1 cellular context compared by ENCODE assay signal in the genomic region with DNA sequence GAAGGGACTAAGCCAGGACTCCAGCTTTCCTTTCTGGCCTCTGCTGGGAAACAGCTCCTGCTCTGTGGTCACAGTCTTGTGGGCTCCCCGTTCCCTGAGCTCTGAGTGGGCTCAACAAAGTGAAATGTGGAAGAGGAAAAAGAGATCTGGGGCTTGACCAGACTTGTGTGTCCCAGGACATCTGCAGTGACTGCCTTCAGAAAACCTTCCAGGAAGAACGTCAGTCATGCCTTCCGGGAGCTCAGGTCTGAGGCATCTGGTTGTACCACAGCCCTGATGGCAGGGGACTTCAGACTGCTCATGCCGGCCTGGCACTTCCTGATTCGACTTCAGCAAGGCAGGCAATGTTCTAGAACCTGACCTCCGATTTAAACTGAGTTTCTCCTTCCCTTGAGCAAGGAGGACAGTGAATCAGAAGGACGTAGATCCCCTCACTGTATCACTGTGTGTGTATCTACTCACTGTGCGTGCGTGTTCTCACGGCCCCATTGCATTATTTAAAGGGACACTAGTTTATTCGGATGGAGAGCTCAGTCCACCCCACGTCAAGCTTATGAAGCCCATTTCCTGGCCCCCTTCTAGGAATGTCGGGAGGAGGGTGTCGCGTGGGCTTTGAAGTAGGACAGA.
A peak's percentile ranks its signal among the peaks of the same experiment; 100 is the strongest.
TF ChIP-seq lines count a peak whose summit lies in the region.

No MANE protein-coding gene starts in this region.

TF ChIP-seq in HepG2, 621 proteins besides CTCF, POLR2A, EP300 and RAD21 (continued from another document and continues in another):
- TF ChIP-seq, protein P1, sequence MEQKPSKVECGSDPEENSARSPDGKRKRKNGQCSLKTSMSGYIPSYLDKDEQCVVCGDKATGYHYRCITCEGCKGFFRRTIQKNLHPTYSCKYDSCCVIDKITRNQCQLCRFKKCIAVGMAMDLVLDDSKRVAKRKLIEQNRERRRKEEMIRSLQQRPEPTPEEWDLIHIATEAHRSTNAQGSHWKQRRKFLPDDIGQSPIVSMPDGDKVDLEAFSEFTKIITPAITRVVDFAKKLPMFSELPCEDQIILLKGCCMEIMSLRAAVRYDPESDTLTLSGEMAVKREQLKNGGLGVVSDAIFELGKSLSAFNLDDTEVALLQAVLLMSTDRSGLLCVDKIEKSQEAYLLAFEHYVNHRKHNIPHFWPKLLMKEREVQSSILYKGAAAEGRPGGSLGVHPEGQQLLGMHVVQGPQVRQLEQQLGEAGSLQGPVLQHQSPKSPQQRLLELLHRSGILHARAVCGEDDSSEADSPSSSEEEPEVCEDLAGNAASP (CRISPR knock-in tag; IDR thresholded peaks at IDR 0.05; ENCODE audit: borderline replicate concordance) = no peak
- TF ChIP-seq ZNF652 (CRISPR knock-in tag; IDR thresholded peaks at IDR 0.05; ENCODE audit: borderline replicate concordance, low read depth) (no peak), NFE2 (CRISPR knock-in tag; IDR thresholded peaks at IDR 0.05) (no peak), ZNF343 (CRISPR knock-in tag; IDR thresholded peaks at IDR 0.05) (no peak; the same call in 1 of the 2 replicates), DNMT3B (CRISPR knock-in tag; conservative IDR thresholded peaks at IDR 0.05) (peak; percentile 79; the same call in 1 of the 2 replicates), ZNF256 (CRISPR knock-in tag; conservative IDR thresholded peaks at IDR 0.05) (no peak), CAMTA2 (CRISPR knock-in tag; IDR thresholded peaks at IDR 0.05; ENCODE audit: borderline replicate concordance) (no peak), NR2F2 (IDR thresholded peaks at IDR 0.05; ENCODE audit: borderline replicate concordance, low read depth) (0 out of 2 replicates have a peak, but pooled peaks have one; percentile 23), TBX2 (CRISPR knock-in tag; IDR thresholded peaks at IDR 0.05; ENCODE audit: borderline replicate concordance) (no peak), KDM6A (CRISPR knock-in tag; IDR thresholded peaks at IDR 0.05; ENCODE audit: low read depth) (no peak), REPIN1 (CRISPR knock-in tag; IDR thresholded peaks at IDR 0.05; ENCODE audit: borderline replicate concordance, low read depth) (no peak; the same call in 1 of the 2 replicates), HDAC2 (CRISPR knock-in tag; IDR thresholded peaks at IDR 0.05) (peak; percentile 48), ZNF292 (CRISPR knock-in tag; IDR thresholded peaks at IDR 0.05; ENCODE audit: borderline replicate concordance, low read depth) (peak; percentile 65; the same call in 1 of the 2 replicates), ZNF546 (CRISPR knock-in tag; conservative IDR thresholded peaks at IDR 0.05) (no peak), KDM5B (CRISPR knock-in tag; IDR thresholded peaks at IDR 0.05; ENCODE audit: borderline replicate concordance) (no peak), IKZF4 (CRISPR knock-in tag; IDR thresholded peaks at IDR 0.05; ENCODE audit: borderline replicate concordance, low read depth, not compliant biosample characterization) (no peak), ESRRA (CRISPR knock-in tag; IDR thresholded peaks at IDR 0.05; ENCODE audit: low read depth) (no peak), PITX1 (CRISPR knock-in tag; IDR thresholded peaks at IDR 0.05) (peak; percentile 14; the same call in 1 of the 2 replicates), ZNF337 (CRISPR knock-in tag; IDR thresholded peaks at IDR 0.05; ENCODE audit: borderline replicate concordance, low read depth) (no peak), ZSCAN21 (CRISPR knock-in tag; IDR thresholded peaks at IDR 0.05; ENCODE audit: borderline replicate concordance) (peak; percentile 62; the same call in 1 of the 2 replicates), ZFAT (CRISPR knock-in tag; conservative IDR thresholded peaks at IDR 0.05) (no peak), MEIS2 (CRISPR knock-in tag; IDR thresholded peaks at IDR 0.05) (no peak), KAT8 (CRISPR knock-in tag; IDR thresholded peaks at IDR 0.05) (no peak; the same call in 1 of the 2 replicates), HDAC1 (CRISPR knock-in tag; IDR thresholded peaks at IDR 0.05) (0 out of 2 replicates have a peak, but pooled peaks have one; percentile 50), MEF2D (CRISPR knock-in tag; IDR thresholded peaks at IDR 0.05) (0 out of 2 replicates have a peak, but pooled peaks have one; percentile 17), HOXD1 (CRISPR knock-in tag; IDR thresholded peaks at IDR 0.05) (no peak), SMAD9 (CRISPR knock-in tag; IDR thresholded peaks at IDR 0.05) (no peak), MATR3 (CRISPR knock-in tag; IDR thresholded peaks at IDR 0.05) (no peak), CBX5 (CRISPR knock-in tag; IDR thresholded peaks at IDR 0.05; ENCODE audit: borderline replicate concordance) (no peak), CBFB (CRISPR knock-in tag; IDR thresholded peaks at IDR 0.05) (no peak), MAZ (IDR thresholded peaks at IDR 0.05; ENCODE audit: borderline replicate concordance, low read depth, low read length) (no peak), MAZ (CRISPR knock-in tag; IDR thresholded peaks at IDR 0.05; ENCODE audit: low read depth) (no peak), KDM2A (CRISPR knock-in tag; IDR thresholded peaks at IDR 0.05; ENCODE audit: borderline replicate concordance, low read depth) (no peak), JUN (CRISPR knock-in tag; IDR thresholded peaks at IDR 0.05) (no peak)
- TF ChIP-seq, protein P2, sequence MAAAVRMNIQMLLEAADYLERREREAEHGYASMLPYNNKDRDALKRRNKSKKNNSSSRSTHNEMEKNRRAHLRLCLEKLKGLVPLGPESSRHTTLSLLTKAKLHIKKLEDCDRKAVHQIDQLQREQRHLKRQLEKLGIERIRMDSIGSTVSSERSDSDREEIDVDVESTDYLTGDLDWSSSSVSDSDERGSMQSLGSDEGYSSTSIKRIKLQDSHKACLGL (CRISPR knock-in tag; IDR thresholded peaks at IDR 0.05) = 0 out of 2 replicates have a peak, but pooled peaks have one; percentile 2
- TF ChIP-seq, protein P3, sequence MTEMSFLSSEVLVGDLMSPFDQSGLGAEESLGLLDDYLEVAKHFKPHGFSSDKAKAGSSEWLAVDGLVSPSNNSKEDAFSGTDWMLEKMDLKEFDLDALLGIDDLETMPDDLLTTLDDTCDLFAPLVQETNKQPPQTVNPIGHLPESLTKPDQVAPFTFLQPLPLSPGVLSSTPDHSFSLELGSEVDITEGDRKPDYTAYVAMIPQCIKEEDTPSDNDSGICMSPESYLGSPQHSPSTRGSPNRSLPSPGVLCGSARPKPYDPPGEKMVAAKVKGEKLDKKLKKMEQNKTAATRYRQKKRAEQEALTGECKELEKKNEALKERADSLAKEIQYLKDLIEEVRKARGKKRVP (CRISPR knock-in tag; IDR thresholded peaks at IDR 0.05) = no peak
- TF ChIP-seq, protein P4, sequence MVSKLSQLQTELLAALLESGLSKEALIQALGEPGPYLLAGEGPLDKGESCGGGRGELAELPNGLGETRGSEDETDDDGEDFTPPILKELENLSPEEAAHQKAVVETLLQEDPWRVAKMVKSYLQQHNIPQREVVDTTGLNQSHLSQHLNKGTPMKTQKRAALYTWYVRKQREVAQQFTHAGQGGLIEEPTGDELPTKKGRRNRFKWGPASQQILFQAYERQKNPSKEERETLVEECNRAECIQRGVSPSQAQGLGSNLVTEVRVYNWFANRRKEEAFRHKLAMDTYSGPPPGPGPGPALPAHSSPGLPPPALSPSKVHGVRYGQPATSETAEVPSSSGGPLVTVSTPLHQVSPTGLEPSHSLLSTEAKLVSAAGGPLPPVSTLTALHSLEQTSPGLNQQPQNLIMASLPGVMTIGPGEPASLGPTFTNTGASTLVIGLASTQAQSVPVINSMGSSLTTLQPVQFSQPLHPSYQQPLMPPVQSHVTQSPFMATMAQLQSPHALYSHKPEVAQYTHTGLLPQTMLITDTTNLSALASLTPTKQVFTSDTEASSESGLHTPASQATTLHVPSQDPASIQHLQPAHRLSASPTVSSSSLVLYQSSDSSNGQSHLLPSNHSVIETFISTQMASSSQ (IDR thresholded peaks at IDR 0.05; ENCODE audit: low read depth) = no peak
- TF ChIP-seq, protein P4 (CRISPR knock-in tag; IDR thresholded peaks at IDR 0.05; ENCODE audit: borderline replicate concordance) = 0 out of 2 replicates have a peak, but pooled peaks have one; percentile 13
- TF ChIP-seq, protein P5, sequence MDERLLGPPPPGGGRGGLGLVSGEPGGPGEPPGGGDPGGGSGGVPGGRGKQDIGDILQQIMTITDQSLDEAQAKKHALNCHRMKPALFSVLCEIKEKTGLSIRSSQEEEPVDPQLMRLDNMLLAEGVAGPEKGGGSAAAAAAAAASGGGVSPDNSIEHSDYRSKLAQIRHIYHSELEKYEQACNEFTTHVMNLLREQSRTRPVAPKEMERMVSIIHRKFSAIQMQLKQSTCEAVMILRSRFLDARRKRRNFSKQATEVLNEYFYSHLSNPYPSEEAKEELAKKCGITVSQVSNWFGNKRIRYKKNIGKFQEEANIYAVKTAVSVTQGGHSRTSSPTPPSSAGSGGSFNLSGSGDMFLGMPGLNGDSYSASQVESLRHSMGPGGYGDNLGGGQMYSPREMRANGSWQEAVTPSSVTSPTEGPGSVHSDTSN (CRISPR knock-in tag; IDR thresholded peaks at IDR 0.05) = no peak
- TF ChIP-seq, protein P6, sequence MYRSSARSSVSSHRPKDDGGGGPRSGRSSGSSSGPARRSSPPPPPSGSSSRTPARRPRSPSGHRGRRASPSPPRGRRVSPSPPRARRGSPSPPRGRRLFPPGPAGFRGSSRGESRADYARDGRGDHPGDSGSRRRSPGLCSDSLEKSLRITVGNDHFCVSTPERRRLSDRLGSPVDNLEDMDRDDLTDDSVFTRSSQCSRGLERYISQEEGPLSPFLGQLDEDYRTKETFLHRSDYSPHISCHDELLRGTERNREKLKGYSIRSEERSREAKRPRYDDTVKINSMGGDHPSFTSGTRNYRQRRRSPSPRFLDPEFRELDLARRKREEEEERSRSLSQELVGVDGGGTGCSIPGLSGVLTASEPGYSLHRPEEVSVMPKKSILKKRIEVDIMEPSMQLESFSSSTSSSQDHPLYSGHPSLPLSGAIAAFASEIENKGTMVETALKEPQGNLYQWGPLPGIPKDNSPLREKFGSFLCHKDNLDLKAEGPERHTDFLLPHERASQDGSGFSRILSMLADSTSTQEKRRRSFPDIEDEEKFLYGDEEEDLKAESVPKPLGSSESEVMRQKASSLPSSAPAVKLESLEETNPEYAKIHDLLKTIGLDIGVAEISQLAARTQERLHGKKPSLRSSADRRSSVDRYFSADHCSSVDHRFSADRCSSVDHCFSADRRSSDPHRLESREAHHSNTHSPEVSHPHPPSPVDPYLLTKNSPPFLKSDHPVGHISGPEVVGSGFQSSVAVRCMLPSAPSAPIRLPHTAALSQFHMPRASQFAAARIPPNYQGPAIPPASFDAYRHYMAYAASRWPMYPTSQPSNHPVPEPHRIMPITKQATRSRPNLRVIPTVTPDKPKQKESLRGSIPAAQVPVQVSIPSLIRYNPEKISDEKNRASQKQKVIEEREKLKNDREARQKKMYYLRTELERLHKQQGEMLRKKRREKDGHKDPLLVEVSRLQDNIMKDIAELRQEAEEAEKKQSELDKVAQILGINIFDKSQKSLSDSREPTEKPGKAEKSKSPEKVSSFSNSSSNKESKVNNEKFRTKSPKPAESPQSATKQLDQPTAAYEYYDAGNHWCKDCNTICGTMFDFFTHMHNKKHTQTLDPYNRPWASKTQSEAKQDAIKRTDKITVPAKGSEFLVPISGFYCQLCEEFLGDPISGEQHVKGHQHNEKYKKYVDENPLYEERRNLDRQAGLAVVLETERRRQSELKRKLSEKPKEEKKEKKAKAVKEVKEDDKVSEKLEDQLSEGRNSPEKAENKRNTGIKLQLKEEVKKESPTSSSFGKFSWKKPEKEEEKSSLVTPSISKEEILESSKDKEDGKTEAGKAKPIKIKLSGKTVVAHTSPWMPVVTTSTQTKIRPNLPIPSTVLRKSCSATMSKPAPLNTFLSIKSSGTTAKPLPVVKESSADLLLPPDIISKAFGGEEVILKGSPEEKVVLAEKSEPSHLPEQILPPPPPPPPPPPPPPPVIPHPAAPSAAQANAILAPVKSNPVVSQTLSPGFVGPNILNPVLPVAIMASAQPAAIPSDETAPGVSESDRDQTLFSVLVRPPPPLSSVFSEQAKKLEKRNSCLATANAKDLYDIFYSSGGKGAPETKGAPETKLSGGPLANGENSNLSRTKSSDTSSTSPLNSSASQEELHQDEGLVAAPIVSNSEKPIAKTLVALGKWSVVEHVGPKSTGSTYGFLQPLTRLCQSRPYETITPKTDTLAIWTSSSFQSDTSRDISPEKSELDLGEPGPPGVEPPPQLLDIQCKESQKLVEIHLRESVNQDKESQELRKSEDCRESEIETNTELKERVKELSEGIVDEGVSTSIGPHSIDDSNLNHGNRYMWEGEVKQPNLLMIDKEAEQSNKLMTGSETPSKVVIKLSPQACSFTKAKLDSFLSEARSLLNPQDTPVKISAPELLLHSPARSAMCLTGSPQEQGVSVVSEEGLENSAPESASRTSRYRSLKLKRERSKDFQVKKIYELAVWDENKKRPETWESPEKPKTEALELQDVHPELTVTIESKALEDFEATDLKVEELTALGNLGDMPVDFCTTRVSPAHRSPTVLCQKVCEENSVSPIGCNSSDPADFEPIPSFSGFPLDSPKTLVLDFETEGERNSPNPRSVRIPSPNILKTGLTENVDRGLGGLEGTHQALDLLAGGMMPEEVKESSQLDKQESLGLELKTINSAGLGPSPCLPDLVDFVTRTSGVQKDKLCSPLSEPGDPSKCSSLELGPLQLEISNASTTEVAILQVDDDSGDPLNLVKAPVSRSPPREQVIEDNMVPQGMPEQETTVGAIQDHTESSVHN (CRISPR knock-in tag; IDR thresholded peaks at IDR 0.05) = 0 out of 2 replicates have a peak, but pooled peaks have one; percentile 42
- TF ChIP-seq, protein P7, sequence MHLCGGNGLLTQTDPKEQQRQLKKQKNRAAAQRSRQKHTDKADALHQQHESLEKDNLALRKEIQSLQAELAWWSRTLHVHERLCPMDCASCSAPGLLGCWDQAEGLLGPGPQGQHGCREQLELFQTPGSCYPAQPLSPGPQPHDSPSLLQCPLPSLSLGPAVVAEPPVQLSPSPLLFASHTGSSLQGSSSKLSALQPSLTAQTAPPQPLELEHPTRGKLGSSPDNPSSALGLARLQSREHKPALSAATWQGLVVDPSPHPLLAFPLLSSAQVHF (CRISPR knock-in tag; IDR thresholded peaks at IDR 0.05) = no peak
- TF ChIP-seq, protein P8, sequence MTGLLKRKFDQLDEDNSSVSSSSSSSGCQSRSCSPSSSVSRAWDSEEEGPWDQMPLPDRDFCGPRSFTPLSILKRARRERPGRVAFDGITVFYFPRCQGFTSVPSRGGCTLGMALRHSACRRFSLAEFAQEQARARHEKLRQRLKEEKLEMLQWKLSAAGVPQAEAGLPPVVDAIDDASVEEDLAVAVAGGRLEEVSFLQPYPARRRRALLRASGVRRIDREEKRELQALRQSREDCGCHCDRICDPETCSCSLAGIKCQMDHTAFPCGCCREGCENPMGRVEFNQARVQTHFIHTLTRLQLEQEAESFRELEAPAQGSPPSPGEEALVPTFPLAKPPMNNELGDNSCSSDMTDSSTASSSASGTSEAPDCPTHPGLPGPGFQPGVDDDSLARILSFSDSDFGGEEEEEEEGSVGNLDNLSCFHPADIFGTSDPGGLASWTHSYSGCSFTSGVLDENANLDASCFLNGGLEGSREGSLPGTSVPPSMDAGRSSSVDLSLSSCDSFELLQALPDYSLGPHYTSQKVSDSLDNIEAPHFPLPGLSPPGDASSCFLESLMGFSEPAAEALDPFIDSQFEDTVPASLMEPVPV (CRISPR knock-in tag; IDR thresholded peaks at IDR 0.05) = no peak
